In the genomic region with DNA sequence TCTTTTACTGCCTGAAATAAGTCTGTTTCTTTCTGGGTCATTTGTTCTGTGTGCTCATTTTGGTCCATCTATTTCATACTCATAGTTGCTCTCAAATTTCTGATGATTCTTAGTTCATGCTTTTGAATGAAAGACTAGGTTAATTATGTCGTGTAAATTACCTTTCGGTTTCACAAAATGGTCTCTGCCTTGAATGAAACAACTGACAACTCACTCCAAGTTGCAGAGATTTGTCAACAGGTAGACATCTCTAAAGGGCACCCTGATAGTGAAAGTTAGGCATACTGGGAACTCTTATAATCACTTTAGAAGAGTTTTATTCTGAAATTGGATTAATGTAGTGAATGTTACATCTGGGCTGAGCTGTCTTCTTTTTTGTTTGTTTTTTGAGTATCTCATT, we compare ENCODE assay signal across 23 cellular contexts.
"Had no signal": no experiment of that assay in that cellular context is flagged by ENCODE, and none has a peak within 500 bp of the region (broad histone marks: within the 10 kb centered on the region; RNA-seq: fewer than 3 reads in every experiment).

No MANE protein-coding gene starts in this region.

- H3K27ac ChIP-seq: left lung, lower lobe of right lung, ovary, right atrium auricular region, right lobe of liver, tibial nerve, uterus had no signal

- H3K27me3 ChIP-seq: left lung, ovary, right atrium auricular region, right lobe of liver, tibial nerve, uterus had no signal

- H3K4me2 ChIP-seq: smooth muscle cell had no signal

- ATAC-seq: left colon; left lung; lower lobe of right lung; naive thymus-derived CD8-positive, alpha-beta T cell; right lobe of liver; stimulated activated memory B cell treated with anti-CD40 and anti-IgM and Interleukin-4, amounts not matched to agents 10 μg/mL and 1 μg/mL and 100 μg/mL, for 72 hours; stimulated activated naive CD8-positive, alpha-beta T cell treated with anti-CD3 and anti-CD28 coated beads, Interleukin-15, amount 100 ng/mL, for 72 hours had no signal

- H3K4me3 ChIP-seq: left lung, lower lobe of right lung, ovary, right atrium auricular region, right lobe of liver, smooth muscle cell, tibial nerve, uterus had no signal

- H3K9me3 ChIP-seq: left lung, lower lobe of right lung, ovary, right atrium auricular region, right lobe of liver, tibial nerve, uterus had no signal

- H3K4me1 ChIP-seq: left lung, lower lobe of right lung, right atrium auricular region, right lobe of liver, tibial nerve, uterus had no signal

- DNase-seq: hypothalamus; immature natural killer cell; kidney; left colon; left lung; lower lobe of right lung; mammary epithelial cell; mesenchymal stem cell; naive thymus-derived CD8-positive, alpha-beta T cell; ovary; right lobe of liver; stimulated activated CD4-positive, alpha-beta T cell treated with anti-CD3 and anti-CD28 coated beads, Interleukin-1b, Interleukin-23, amount 100 ng/mL, for 48 hours; stimulated activated CD4-positive, alpha-beta T cell treated with anti-CD3 and anti-CD28 coated beads, Interleukin-2, amount 100 ng/mL, for 48 hours; stimulated activated CD4-positive, alpha-beta T cell treated with anti-CD3 and anti-CD28 coated beads, Interleukin-4, amount 100 ng/mL, for 4 hours; stimulated activated CD8-positive, alpha-beta memory T cell treated with anti-CD3 and anti-CD28 coated beads, Interleukin-4, amount 100 ng/mL, for 48 hours; stimulated activated naive CD4-positive, alpha-beta T cell treated with Interleukin-2 at 50 U/mL for 16 hours; stimulated activated naive CD8-positive, alpha-beta T cell treated with anti-CD3 and anti-CD28 coated beads, Interleukin-15, amount 100 ng/mL, for 72 hours; substantia nigra; uterus had no signal

- H3K36me3 ChIP-seq: left lung, lower lobe of right lung, ovary, right atrium auricular region, right lobe of liver, tibial nerve, uterus had no signal
